9 cellular contexts compared by ENCODE assay signal in the genomic region with DNA sequence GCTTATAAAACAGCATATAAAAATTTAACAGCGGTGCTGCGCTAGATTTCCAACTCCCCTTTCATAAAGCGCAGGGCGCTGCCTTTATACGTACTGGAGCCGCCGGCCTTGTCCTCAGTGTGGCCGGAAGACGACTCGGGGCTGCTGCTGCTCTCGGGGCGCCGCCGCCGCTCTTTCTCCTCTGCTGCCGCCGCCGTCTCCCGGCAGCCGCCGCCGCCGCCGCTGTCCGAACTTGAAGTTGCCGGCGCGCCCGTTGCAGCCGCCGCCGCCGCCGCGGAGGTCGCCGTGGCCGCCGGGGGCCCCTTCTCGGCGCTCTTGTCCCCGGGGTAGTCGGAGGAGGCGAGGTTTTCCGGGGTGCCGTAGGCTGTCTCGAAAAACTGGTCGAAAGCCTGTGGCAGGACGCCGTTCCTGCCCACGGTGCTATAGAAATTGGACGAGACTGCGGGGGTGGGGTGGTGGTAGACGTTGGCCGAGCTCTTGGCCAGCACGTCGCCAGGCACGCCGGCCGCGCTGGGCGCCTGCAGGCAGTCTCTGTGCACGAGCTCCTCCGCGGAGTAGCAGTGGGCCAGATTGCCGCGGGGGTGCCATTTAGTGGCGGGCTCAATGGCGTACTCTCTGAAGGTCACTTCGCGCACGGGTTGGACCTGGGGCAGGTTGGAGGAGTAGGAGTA. TPM values are rescaled to one million over a fixed set of nuclear protein-coding genes. Genes with fewer than 3 reads are reported as not detected.
DNase-seq lines count a peak whose midpoint lies in the region; ATAC-seq, FAIRE-seq and TF ChIP-seq lines count a peak whose summit lies in the region.
"Had no signal": no experiment of that assay in that cellular context is flagged by ENCODE, and none has a peak within 500 bp of the region (broad histone marks: within the 10 kb centered on the region; RNA-seq: fewer than 3 reads in every experiment).

No MANE protein-coding gene starts in this region.

- H3K9me3 Mint-ChIP-seq in HFFc6 = no peaks in the 10 kb centered on the region
- no peaks in the 10 kb centered on the region for H3K9me3 Mint-ChIP-seq in activated CD4-positive, alpha-beta memory T cell treated with anti-CD3 and anti-CD28 coated beads for 36 hours

- POLR2A ChIA-PET in activated CD4-positive, alpha-beta memory T cell treated with anti-CD3 and anti-CD28 coated beads for 36 hours (lab: Charles Lee) = no interaction called here

- H3K4me3 ChIP-seq in AG10803 (ENCODE audit: low read length) (peak overlapping the region; percentile 79), heart left ventricle (peak overlapping the region; percentile 19 to 58 (median 36)), small intestine (ENCODE audit: low read depth in 1 of 2, low read length in 2 of 2) (peak overlapping the region; percentile 50 to 70)

- DNase-seq in AG10803 (ENCODE audit: low read depth) (no peak), HFFc6 (no peak), heart left ventricle (peak in 1 of 5 donors; percentile 68), small intestine (no peak), HPDE6-E6E7 (ENCODE audit: extremely low spot score) (no peak), DMS79 (lab: John Stamatoyannopoulos, UW) (no peak)
- DNase-seq in activated CD4-positive, alpha-beta memory T cell treated with anti-CD3 and anti-CD28 coated beads for 36 hours = peak; percentile 43

- CTCF ChIA-PET in activated CD4-positive, alpha-beta memory T cell treated with anti-CD3 and anti-CD28 coated beads for 36 hours (lab: Charles Lee) = interaction anchor here (1.0 to 6.5 kb wide), 4 partner anchors 10 to 23 kb away, joined by 4 to 45 read pairs (median 6); partner anchors contain the start of gene HOXA9

- H3K36me3 ChIP-seq in heart left ventricle (no peaks in the 10 kb centered on the region), small intestine (ENCODE audit: control insufficient read depth in 2 of 2, insufficient read depth in 2 of 2, low read length in 2 of 2) (no peaks in the 10 kb centered on the region)

- intact Hi-C loops in activated CD4-positive, alpha-beta memory T cell treated with anti-CD3 and anti-CD28 coated beads for 36 hours (cut with micrococcal nuclease) = loop anchor here (1.0 to 5.0 kb wide), 5 partner anchors 11 to 1322 kb away; partner anchors contain the start of gene HOXA3
- intact Hi-C loops in heart left ventricle (cut with DNase I) = no loop called here

- peaks cover 84 to 100% (median 100%) of the 10 kb centered on the region in 9 donors for H3K27me3 ChIP-seq in heart left ventricle
- H3K27me3 ChIP-seq in small intestine (ENCODE audit: control insufficient read depth in 2 of 2, insufficient read depth in 2 of 2, low read length in 2 of 2) = peaks cover 9 to 81% of the 10 kb centered on the region in 2 donors

- peak overlapping the region; percentile 93 for H3K4me3 Mint-ChIP-seq in HFFc6
- H3K4me3 Mint-ChIP-seq in activated CD4-positive, alpha-beta memory T cell treated with anti-CD3 and anti-CD28 coated beads for 36 hours = peak overlapping the region; percentile 57

- H3K4me1 Mint-ChIP-seq in HFFc6 (ENCODE audit: low read depth) = peaks cover 65% of the 10 kb centered on the region
- peaks cover 47% of the 10 kb centered on the region for H3K4me1 Mint-ChIP-seq in activated CD4-positive, alpha-beta memory T cell treated with anti-CD3 and anti-CD28 coated beads for 36 hours (ENCODE audit: low read depth)

- peak overlapping the region in 1 of 12 donors; percentile 91 for H3K27ac ChIP-seq in heart left ventricle
- H3K27ac ChIP-seq in small intestine (ENCODE audit: low read depth in 1 of 2, low read length in 1 of 2) = no peak overlapping the region
- H3K27ac ChIP-seq: dorsolateral prefrontal cortex had no signal

- WGBS in heart left ventricle, 4 donors = 1 to 5% (median 3%) methylated on average over 34 to 72 of the region's 72 CpGs
- WGBS in small intestine, 3 donors = 2 to 3% (median 3%) methylated on average over 71 to 72 of the region's 72 CpGs

- H3K27me3 Mint-ChIP-seq in HFFc6 (ENCODE audit: insufficient read depth) = peaks cover 27% of the 10 kb centered on the region
- peaks cover 73% of the 10 kb centered on the region for H3K27me3 Mint-ChIP-seq in activated CD4-positive, alpha-beta memory T cell treated with anti-CD3 and anti-CD28 coated beads for 36 hours

- ATAC-seq in heart left ventricle (no peak), GM21528 (IDR thresholded peaks at IDR 0.05; ENCODE audit: low FRiP score, unreplicated experiment) (no peak)

- peaks cover 31% of the 10 kb centered on the region for H3K36me3 Mint-ChIP-seq in HFFc6 (ENCODE audit: low read depth)
- peaks cover 4% of the 10 kb centered on the region for H3K36me3 Mint-ChIP-seq in activated CD4-positive, alpha-beta memory T cell treated with anti-CD3 and anti-CD28 coated beads for 36 hours

- H3K4me1 ChIP-seq in heart left ventricle = peaks cover 4 to 59% (median 39%) of the 10 kb centered on the region in 12 donors
- peaks cover 2 to 4% of the 10 kb centered on the region in 2 donors for H3K4me1 ChIP-seq in small intestine (ENCODE audit: control insufficient read depth in 2 of 2, insufficient read depth in 1 of 2, low read depth in 1 of 2, low read length in 1 of 2)

- TF ChIP-seq POLR2A in heart left ventricle (IDR thresholded peaks at IDR 0.05) = no peak

- H3K27ac Mint-ChIP-seq in HFFc6 = peak overlapping the region; percentile 97
- peak overlapping the region; percentile 24 for H3K27ac Mint-ChIP-seq in activated CD4-positive, alpha-beta memory T cell treated with anti-CD3 and anti-CD28 coated beads for 36 hours

- FAIRE-seq in small intestine (lab: Jason Lieb, UNC) = no peak

- H3K9me3 ChIP-seq in heart left ventricle (no peaks in the 10 kb centered on the region), small intestine (ENCODE audit: control insufficient read depth, low read depth) (no peaks in the 10 kb centered on the region)

- TF ChIP-seq CTCF in AG10803 (conservative IDR thresholded peaks at IDR 0.05; ENCODE audit: low read length) = no peak
- no peak for TF ChIP-seq CTCF in HFFc6 (IDR thresholded peaks at IDR 0.05)
- no peak for TF ChIP-seq CTCF in heart left ventricle (IDR thresholded peaks at IDR 0.05)

RNA-seq across cellular contexts. Expression of gene HOXA11, which starts 0.6 kb away (rescaled TPM):
- 10 to 100 TPM; 33.1 to 42.1 (median 39.1) TPM for total RNA-seq in HFFc6 (2021; fragmentation: NEBNext Ultra II Directional; extraction: Animal tissue kit (Norgen Biotek cat#: 25700))
- total RNA-seq in activated CD4-positive, alpha-beta memory T cell treated with anti-CD3 and anti-CD28 coated beads for 36 hours = not detected
- total RNA-seq in heart left ventricle = not detected
- polyA plus RNA-seq in heart left ventricle = not detected
- not detected for polyA plus RNA-seq in small intestine
- total RNA-seq: dorsolateral prefrontal cortex had no signal

RNA-seq across cellular contexts. Expression of gene HOXA10, which starts 10.4 kb away (rescaled TPM):
- 10 to 100 TPM; 38.9 to 43.5 (median 41.1) TPM for total RNA-seq in HFFc6 (2021; fragmentation: NEBNext Ultra II Directional; extraction: Animal tissue kit (Norgen Biotek cat#: 25700))
- not detected for total RNA-seq in activated CD4-positive, alpha-beta memory T cell treated with anti-CD3 and anti-CD28 coated beads for 36 hours
- total RNA-seq in heart left ventricle = under 1 TPM in 2 of 9 donors, not detected in 7; 0.18 to 0.36 TPM
- polyA plus RNA-seq in heart left ventricle = under 1 TPM in 1 of 2 donors, not detected in 1; 0.06 TPM
- under 1 TPM in 1 of 3 donors, not detected in 2; 0.06 TPM for polyA plus RNA-seq in small intestine

RNA-seq across cellular contexts. Expression of gene HOXA13, which starts 15.4 kb away (rescaled TPM):
- 10 to 100 TPM; 11.1 to 16.0 (median 13.1) TPM for total RNA-seq in HFFc6 (2021; fragmentation: NEBNext Ultra II Directional; extraction: Animal tissue kit (Norgen Biotek cat#: 25700))
- not detected for total RNA-seq in activated CD4-positive, alpha-beta memory T cell treated with anti-CD3 and anti-CD28 coated beads for 36 hours
- not detected for total RNA-seq in heart left ventricle
- polyA plus RNA-seq in heart left ventricle (not detected), small intestine (not detected)

RNA-seq across cellular contexts. Expression of gene HOXA9, which starts 19.1 kb away (rescaled TPM):
- total RNA-seq in HFFc6 (2021; fragmentation: NEBNext Ultra II Directional; extraction: Animal tissue kit (Norgen Biotek cat#: 25700)) = 10 to 100 TPM; 25.2 to 37.0 (median 26.7) TPM
- total RNA-seq in activated CD4-positive, alpha-beta memory T cell treated with anti-CD3 and anti-CD28 coated beads for 36 hours = under 1 TPM in 1 of 2 experiments, not detected in 1; 0.19 TPM
- under 1 TPM in 1 of 9 donors, not detected in 8; 0.29 TPM for total RNA-seq in heart left ventricle
- not detected for polyA plus RNA-seq in heart left ventricle
- polyA plus RNA-seq in small intestine = under 1 TPM in 1 of 3 donors, not detected in 2; 0.28 TPM
- total RNA-seq: dorsolateral prefrontal cortex had no signal

RNA-seq across cellular contexts. Expression of gene HOXA7, which starts 28.0 kb away (rescaled TPM):
- 1 to 10 TPM; 6.2 to 8.2 (median 6.8) TPM for total RNA-seq in HFFc6 (2021; fragmentation: NEBNext Ultra II Directional; extraction: Animal tissue kit (Norgen Biotek cat#: 25700))
- not detected for total RNA-seq in activated CD4-positive, alpha-beta memory T cell treated with anti-CD3 and anti-CD28 coated beads for 36 hours
- total RNA-seq in heart left ventricle = under 1 TPM in 1 of 9 donors, not detected in 8; 0.29 TPM
- polyA plus RNA-seq in heart left ventricle (not detected), small intestine (1 to 10 TPM in 2 of 3 donors, not detected in 1; 1.1 to 1.9 TPM)
- total RNA-seq: dorsolateral prefrontal cortex had no signal

Comparison
In these comparisons a context has a peak if more than half of its experiments do, and no peak if none do; other contexts are left out.
1. RNA of gene HOXA11, which starts 0.6 kb away (total RNA-seq): 33.1 to 42.1 TPM in HFFc6; not detected in activated CD4-positive, alpha-beta memory T cell treated with anti-CD3 and anti-CD28 coated beads for 36 hours and not detected in heart left ventricle; every median in the first group is over 10 times any median in the second.
2. RNA of gene HOXA10, which starts 10.4 kb away (total RNA-seq): 38.9 to 43.5 TPM in HFFc6; not detected in activated CD4-positive, alpha-beta memory T cell treated with anti-CD3 and anti-CD28 coated beads for 36 hours and 0.18 to 0.36 TPM in heart left ventricle; every median in the first group is over 10 times any median in the second.
3. RNA of gene HOXA13, which starts 15.4 kb away (total RNA-seq): 11.1 to 16.0 TPM in HFFc6; not detected in activated CD4-positive, alpha-beta memory T cell treated with anti-CD3 and anti-CD28 coated beads for 36 hours and not detected in heart left ventricle; every median in the first group is over 10 times any median in the second.
4. Peak in every context shown above with its lines, with median percentiles within 50 percentile points of each other: H3K4me3 ChIP-seq.